In genomic region chr3:50264389-50264963, GRCh38 we compare ENCODE assay signal across 8 cellular contexts. TPM values are rescaled to one million over a fixed set of nuclear protein-coding genes. Genes with fewer than 3 reads are reported as not detected.
A peak's percentile ranks its signal among the peaks of the same experiment; 100 is the strongest.
DNase-seq lines count a peak whose midpoint lies in the region; ATAC-seq and TF ChIP-seq lines count a peak whose summit lies in the region.

No MANE protein-coding gene starts in this region.

- H3F3A ChIP-seq in smooth muscle cell (ENCODE audit: low read depth): peaks cover 25% of the 10 kb centered on the region

- no peaks in the 10 kb centered on the region for H3K27me3 Mint-ChIP-seq in MCF 10A (ENCODE audit: insufficient read depth, unreplicated experiment)

- peaks cover 41% of the 10 kb centered on the region for H3K4me1 ChIP-seq in iPS-20b (ENCODE audit: insufficient read depth, low read length)
- peaks cover 61% of the 10 kb centered on the region for H3K4me1 ChIP-seq in smooth muscle cell (ENCODE audit: low read depth)

- H4K20me1 ChIP-seq in smooth muscle cell (ENCODE audit: low read depth): no peaks in the 10 kb centered on the region

- no peak for TF ChIP-seq CTCF in MCF 10A (IDR thresholded peaks at IDR 0.05; ENCODE audit: unreplicated experiment)
- TF ChIP-seq CTCF in smooth muscle cell (IDR thresholded peaks at IDR 0.05; ENCODE audit: borderline replicate concordance, insufficient read depth, poor library complexity, severe bottlenecking): no peak

- H3K27ac Mint-ChIP-seq in MCF 10A (ENCODE audit: low read depth, unreplicated experiment): peak overlapping the region; percentile 88

- H3K9me3 ChIP-seq in iPS-20b (ENCODE audit: insufficient read depth, low read depth, low read length) (no peaks in the 10 kb centered on the region), smooth muscle cell (replicated peaks; ENCODE audit: low read depth) (no peaks in the 10 kb centered on the region)

- H3K9ac ChIP-seq in iPS-20b (ENCODE audit: low read depth, low read length) (peak overlapping the region; percentile 71), smooth muscle cell (ENCODE audit: low read depth) (no peak overlapping the region)

- 3% methylated on average over 4 of the region's 7 CpGs for WGBS in smooth muscle cell (ENCODE audit: low lambda C conversion rate)

- intact Hi-C loops in MCF 10A (cut with micrococcal nuclease): no loop called here

- H3K4me3 ChIP-seq in iPS-20b (ENCODE audit: low read length): peak overlapping the region; percentile 27; the same call in 1 of the 2 replicates
- peak overlapping the region; percentile 1 for H3K4me3 ChIP-seq in smooth muscle cell

- peak overlapping the region; percentile 59 for H3K4me2 ChIP-seq in smooth muscle cell

- no peaks in the 10 kb centered on the region for H3K36me3 ChIP-seq in iPS-20b (ENCODE audit: insufficient read depth, low read depth, low read length)
- H3K36me3 ChIP-seq in smooth muscle cell (ENCODE audit: low read depth): no peaks in the 10 kb centered on the region

- no peaks in the 10 kb centered on the region for H3K27me3 ChIP-seq in iPS-20b (ENCODE audit: insufficient read depth, low read length)
- no peaks in the 10 kb centered on the region for H3K27me3 ChIP-seq in smooth muscle cell (ENCODE audit: low read depth)

- no peak overlapping the region for H2AFZ ChIP-seq in smooth muscle cell (ENCODE audit: low read depth)

- H3K9me3 Mint-ChIP-seq in MCF 10A (ENCODE audit: unreplicated experiment): no peaks in the 10 kb centered on the region

- no TSS peak for BruUV-seq in MCF 10A (replicated peaks; lab: Mats Ljungman, UMichigan)

- peak overlapping the region; percentile 55 for H3K27ac ChIP-seq in iPS-20b (ENCODE audit: low read length)
- peak overlapping the region; percentile 75 for H3K27ac ChIP-seq in smooth muscle cell (ENCODE audit: low read depth)

- H3K4me1 Mint-ChIP-seq in MCF 10A (ENCODE audit: insufficient read depth, unreplicated experiment): peaks cover 17% of the 10 kb centered on the region

- CTCF ChIA-PET in MCF 10A (lab: Yijun Ruan, JAX): interaction anchor here (0.6 to 2.6 kb wide), 9 partner anchors 8 to 72 kb away, joined by 3 to 11 read pairs (median 4); partner anchors contain the start of gene GNAT1

- DNase-seq in HT1080 (ENCODE audit: low read depth) (peak; percentile 84), MCF 10A (ENCODE audit: unreplicated experiment) (peak; percentile 37), smooth muscle cell (lab: John Stamatoyannopoulos, UW; ENCODE audit: unreplicated experiment) (peak; percentile 50), T-helper 9 cell (no peak)
- no peak for DNase-seq in activated CD8-positive, alpha-beta memory T cell treated with anti-CD3 and anti-CD28 coated beads for 24 hours

- no peak for ATAC-seq in HG02938 (IDR thresholded peaks at IDR 0.05; ENCODE audit: unreplicated experiment)
- ATAC-seq in HG02763 (IDR thresholded peaks at IDR 0.05; ENCODE audit: unreplicated experiment): no peak

- POLR2A ChIA-PET in MCF 10A (lab: Yijun Ruan, JAX): interaction anchor here (1.5 kb wide), 1 partner anchor 18 kb away, joined by 3 read pairs; no protein-coding TSS in a partner anchor

- H3K36me3 Mint-ChIP-seq in MCF 10A (ENCODE audit: insufficient read depth, unreplicated experiment): peaks cover 6% of the 10 kb centered on the region

- H3K79me2 ChIP-seq in smooth muscle cell (ENCODE audit: low read depth): no peaks in the 10 kb centered on the region

- no peak overlapping the region for H3K4me3 Mint-ChIP-seq in MCF 10A (ENCODE audit: unreplicated experiment)

RNA-seq across cellular contexts. Expression of gene SEMA3B, which starts 4.5 kb away (rescaled TPM):
- total RNA-seq in HT1080 (2014; rRNA removed; shearing (Covaris generic)): 4.0 and 5.0 TPM in 2 replicates
- polyA plus RNA-seq in HT1080 (2015; cell fraction: cytosol; rRNA removed): 9.0 TPM in 2 replicates
- 53.7 and 68.6 TPM in 2 replicates for polyA plus RNA-seq in HT1080 (2015; cell fraction: nucleus; rRNA removed)
- 7.6 and 12.5 TPM in 2 replicates for total RNA-seq in MCF 10A (2022)
- 26.8 and 48.3 TPM in 2 replicates for total RNA-seq in smooth muscle cell
- 26.3 and 70.7 TPM in 2 replicates for polyA plus RNA-seq in smooth muscle cell

RNA-seq across cellular contexts. Expression of gene LSMEM2, which starts 14.4 kb away (rescaled TPM):
- total RNA-seq in HT1080 (2014; rRNA removed; shearing (Covaris generic)): not detected in 2 replicates
- not detected in 2 replicates for polyA plus RNA-seq in HT1080 (2015; cell fraction: cytosol; rRNA removed)
- polyA plus RNA-seq in HT1080 (2015; cell fraction: nucleus; rRNA removed): not detected in 2 replicates
- 0.20 TPM in 1 of 2 replicates, not detected in the other for total RNA-seq in MCF 10A (2022)
- 0.09 and 0.18 TPM in 2 replicates for total RNA-seq in smooth muscle cell
- 0.87 TPM in 1 of 2 replicates, not detected in the other for polyA plus RNA-seq in smooth muscle cell

RNA-seq across cellular contexts. Expression of gene IFRD2, which starts 27.8 kb away (rescaled TPM):
- total RNA-seq in HT1080 (2014; rRNA removed; shearing (Covaris generic)): 168 and 172 TPM in 2 replicates
- polyA plus RNA-seq in HT1080 (2015; cell fraction: cytosol; rRNA removed): 98.4 and 121 TPM in 2 replicates
- 181 and 201 TPM in 2 replicates for polyA plus RNA-seq in HT1080 (2015; cell fraction: nucleus; rRNA removed)
- 135 and 182 TPM in 2 replicates for total RNA-seq in MCF 10A (2022)
- total RNA-seq in smooth muscle cell: 19.9 and 20.8 TPM in 2 replicates
- polyA plus RNA-seq in smooth muscle cell: 59.3 and 62.6 TPM in 2 replicates

RNA-seq across cellular contexts. Expression of gene GNAI2, which starts 28.5 kb away (rescaled TPM):
- 304 and 403 TPM in 2 replicates for total RNA-seq in HT1080 (2014; rRNA removed; shearing (Covaris generic))
- polyA plus RNA-seq in HT1080 (2015; cell fraction: cytosol; rRNA removed): 409 and 412 TPM in 2 replicates
- 212 and 215 TPM in 2 replicates for polyA plus RNA-seq in HT1080 (2015; cell fraction: nucleus; rRNA removed)
- 122 and 123 TPM in 2 replicates for total RNA-seq in MCF 10A (2022)
- 209 and 230 TPM in 2 replicates for total RNA-seq in smooth muscle cell
- 454 and 466 TPM in 2 replicates for polyA plus RNA-seq in smooth muscle cell

RNA-seq across cellular contexts. Expression of gene HYAL3, which starts 34.7 kb away (rescaled TPM):
- 10.4 and 11.6 TPM in 2 replicates for total RNA-seq in HT1080 (2014; rRNA removed; shearing (Covaris generic))
- 4.8 and 5.1 TPM in 2 replicates for polyA plus RNA-seq in HT1080 (2015; cell fraction: cytosol; rRNA removed)
- 7.2 and 11.6 TPM in 2 replicates for polyA plus RNA-seq in HT1080 (2015; cell fraction: nucleus; rRNA removed)
- 2.3 and 4.7 TPM in 2 replicates for total RNA-seq in MCF 10A (2022)
- total RNA-seq in smooth muscle cell: 1.6 and 2.5 TPM in 2 replicates
- polyA plus RNA-seq in smooth muscle cell: 3.7 and 6.7 TPM in 2 replicates

Comparison
In these comparisons a context has a peak if more than half of its experiments do, and no peak if none do; other contexts are left out.
1. DNase-seq: peak in HT1080 (single experiment), MCF 10A (single experiment) and smooth muscle cell (single experiment); none in T-helper 9 cell (single experiment) and activated CD8-positive, alpha-beta memory T cell treated with anti-CD3 and anti-CD28 coated beads for 24 hours (single experiment).